23 cellular contexts compared by ENCODE assay signal in the genomic region with DNA sequence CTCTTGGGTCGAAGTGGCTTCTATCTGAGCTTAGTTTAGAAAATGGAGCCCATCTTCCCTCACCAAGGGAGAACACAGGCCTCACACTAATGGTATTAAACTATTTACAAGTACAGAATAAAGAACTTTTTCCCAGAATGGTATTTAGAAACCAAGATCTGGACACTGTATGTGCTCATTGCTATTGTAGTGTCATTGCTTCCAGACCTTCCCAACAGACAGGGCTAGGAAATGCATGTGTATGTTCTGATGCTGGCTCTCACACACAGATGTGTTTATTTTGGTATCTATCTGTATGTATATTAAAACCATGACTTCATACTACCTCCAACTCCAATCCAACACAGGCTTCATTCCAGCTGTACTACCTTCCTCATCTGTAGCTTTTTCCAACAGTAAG. TPM values are rescaled to one million over a fixed set of nuclear protein-coding genes. Genes with fewer than 3 reads are reported as not detected.
"Had no signal": no experiment of that assay in that cellular context is flagged by ENCODE, and none has a peak within 500 bp of the region (broad histone marks: within the 10 kb centered on the region; RNA-seq: fewer than 3 reads in every experiment).

No MANE protein-coding gene starts in this region.

- ATAC-seq: activated CD4-positive, CD25-positive, alpha-beta regulatory T cell treated with anti-CD3 and anti-CD28 coated beads, Interleukin-2, amount 50 U/mL, for 24 hours; gastrocnemius medialis; heart right ventricle; mucosa of descending colon; psoas muscle; sciatic nerve had no signal

- H3K4me3 Mint-ChIP-seq: activated naive CD4-positive, alpha-beta T cell treated with anti-CD3 and anti-CD28 coated beads for 36 hours; activated T-cell treated with anti-CD3 and anti-CD28 coated beads, Interleukin-2, amount 50 U/mL, for 72 hours; naive thymus-derived CD8-positive, alpha-beta T cell; T-helper 2 cell treated with Interferon-gamma antibody and Interleukin-4, amounts not matched to agents 5 μg/mL and 100 μg/mL, for 36 hours; type B pancreatic cell had no signal

- DNase-seq: activated CD4-positive, alpha-beta T cell treated with anti-CD3 and anti-CD28 coated beads, Interleukin-2, amount 50 U/mL, for 4 hours; activated CD8-positive, alpha-beta memory T cell treated with anti-CD3 and anti-CD28 coated beads, Interleukin-2, amount 50 U/mL, for 4 hours; activated naive CD4-positive, alpha-beta T cell treated with anti-CD3 and anti-CD28 coated beads for 36 hours; activated T-cell treated with anti-CD3 and anti-CD28 coated beads, Interleukin-2, amount 50 U/mL, for 72 hours; caudate nucleus; cortex of kidney; effector memory CD4-positive, alpha-beta T cell; gastrocnemius medialis; heart right ventricle; mucosa of descending colon; naive thymus-derived CD8-positive, alpha-beta T cell; occipital lobe; psoas muscle; spleen; stimulated activated CD4-positive, alpha-beta T cell treated with anti-CD3 and anti-CD28 coated beads, Interleukin-1b, Interleukin-23, amount 100 ng/mL, for 48 hours; stimulated activated naive CD4-positive, alpha-beta T cell had no signal

- H3K27ac Mint-ChIP-seq: activated T-cell treated with anti-CD3 and anti-CD28 coated beads, Interleukin-2, amount 50 U/mL, for 72 hours; type B pancreatic cell had no signal

- FAIRE-seq: islet of Langerhans had no signal

- H3K27me3 Mint-ChIP-seq: naive thymus-derived CD8-positive, alpha-beta T cell; type B pancreatic cell had no signal

- H3K9me3 Mint-ChIP-seq: activated naive CD4-positive, alpha-beta T cell treated with anti-CD3 and anti-CD28 coated beads for 36 hours; activated T-cell treated with anti-CD3 and anti-CD28 coated beads, Interleukin-2, amount 50 U/mL, for 72 hours; naive thymus-derived CD8-positive, alpha-beta T cell; T-helper 2 cell treated with Interferon-gamma antibody and Interleukin-4, amounts not matched to agents 5 μg/mL and 100 μg/mL, for 36 hours had no signal

RNA-seq across cellular contexts. Expression of a gene that starts 59.5 kb away (rescaled TPM):
- total RNA-seq: fibroblast of lung, lung microvascular endothelial cell had no signal
- polyA plus RNA-seq: fibroblast of lung had no signal
